In the genomic region with DNA sequence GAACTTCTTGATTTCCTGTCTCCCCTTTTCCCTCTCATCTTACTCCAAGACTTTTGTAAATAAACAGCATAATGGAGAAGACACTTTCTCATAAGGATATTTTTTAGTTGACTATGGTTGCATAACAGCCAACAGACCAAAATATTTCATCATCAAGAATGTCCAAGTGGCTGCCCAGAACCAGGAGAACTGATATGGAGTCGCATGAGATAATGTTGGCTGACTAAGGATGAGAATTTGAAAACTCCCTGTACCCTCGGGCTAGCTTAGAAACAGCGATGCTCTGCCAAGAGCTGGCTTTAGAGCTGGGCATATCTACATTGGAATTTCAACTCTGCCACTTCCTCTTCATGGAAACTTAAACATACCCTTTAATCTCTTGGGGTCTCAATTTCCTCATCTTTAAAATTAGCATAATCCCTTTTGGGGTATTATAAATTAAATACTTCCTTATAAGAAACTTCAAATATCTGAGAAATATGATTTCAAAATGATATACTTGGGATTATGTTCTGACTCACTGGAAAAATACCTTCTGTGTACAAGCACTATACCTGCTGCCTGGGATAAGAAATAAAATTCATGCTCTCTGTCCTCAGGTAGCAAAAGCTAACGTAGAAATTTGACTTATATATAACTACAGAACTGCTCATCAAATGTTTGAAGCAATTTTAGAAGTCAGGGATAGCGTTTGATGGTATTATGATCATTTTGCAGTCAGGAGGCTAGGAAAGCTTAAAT, we compare ENCODE assay signal across 15 cellular contexts.
DNase-seq lines count a peak whose midpoint lies in the region; ATAC-seq, FAIRE-seq and TF ChIP-seq lines count a peak whose summit lies in the region.
"Had no signal": no experiment of that assay in that cellular context is flagged by ENCODE, and none has a peak within 500 bp of the region (broad histone marks: within the 10 kb centered on the region; RNA-seq: fewer than 3 reads in every experiment).

No MANE protein-coding gene starts in this region.

- BruUV-seq in endothelial cell of umbilical vein (replicated peaks; lab: Mats Ljungman, UMichigan), result no TSS peak

- intact Hi-C loops in endothelial cell of umbilical vein (cut with micrococcal nuclease) (no loop called here), left lung (cut with DNase I) (no loop called here)

- H3K27ac ChIP-seq in ACC112 (ENCODE audit: low read depth, low read length) (peak overlapping the region; percentile 21), endothelial cell of umbilical vein (ENCODE audit: insufficient read depth, low read depth, low read length) (no peak overlapping the region), left lung (no peak overlapping the region), Peyer's patch (no peak overlapping the region)
- H3K27ac ChIP-seq: sigmoid colon, VCaP had no signal

- TF ChIP-seq CTCF in endothelial cell of umbilical vein (IDR thresholded peaks at IDR 0.05; ENCODE audit: extremely low read depth in 1 of 2, insufficient read depth in 1 of 2, low read depth in 1 of 2, low read length in 2 of 2) (no peak), left lung (IDR thresholded peaks at IDR 0.05) (no peak), Peyer's patch (IDR thresholded peaks at IDR 0.05) (no peak)

- H3K79me2 ChIP-seq in ACC112 (ENCODE audit: control insufficient read depth, insufficient read depth, low read length, unreplicated experiment) (no peaks in the 10 kb centered on the region), endothelial cell of umbilical vein (ENCODE audit: control insufficient read depth, insufficient read depth, low read length) (no peaks in the 10 kb centered on the region)

- CTCF ChIA-PET in endothelial cell of umbilical vein (lab: Charles Lee), result no interaction called here

- dilution Hi-C loops in endothelial cell of umbilical vein (cut with MboI; ENCODE audit: extremely low pct_ligation_motif_present, low sequenced_read_pairs), result no loop called here

- H3K9me1 ChIP-seq in endothelial cell of umbilical vein (replicated peaks; ENCODE audit: control insufficient read depth, extremely low read depth, insufficient read depth, low read length), result no peaks in the 10 kb centered on the region

- no peak for TF ChIP-seq POLR2A in endothelial cell of umbilical vein (IDR thresholded peaks at IDR 0.05; ENCODE audit: low read depth, low read length)
- no peak for TF ChIP-seq POLR2A in Peyer's patch (IDR thresholded peaks at IDR 0.05)

- peak; percentile 86 for DNase-seq in M059J (ENCODE audit: low read depth)
- DNase-seq in endothelial cell of umbilical vein (ENCODE audit: low read depth, low spot score), result no peak
- no peak for DNase-seq in left lung
- DNase-seq in Peyer's patch, result no peak
- DNase-seq: activated naive CD8-positive, alpha-beta T cell treated with anti-CD3 and anti-CD28 coated beads, Interleukin-2, amount 50 U/mL, for 24 hours; DMS79; endodermal cell; NCI-H526; sigmoid colon had no signal

- H3K4me2 ChIP-seq in endothelial cell of umbilical vein (ENCODE audit: insufficient read depth, low read length), result no peak overlapping the region

- no peak for FAIRE-seq in endothelial cell of umbilical vein (lab: Jason Lieb, UNC)
- FAIRE-seq: GM18507 had no signal

- no peaks in the 10 kb centered on the region for H4K20me1 ChIP-seq in endothelial cell of umbilical vein (replicated peaks; ENCODE audit: control insufficient read depth, extremely low read depth, insufficient read depth, low read length)

- no peak overlapping the region for H3K9ac ChIP-seq in endothelial cell of umbilical vein (replicated peaks; ENCODE audit: extremely low read depth, insufficient read depth, low read length)

- H3K4me1 ChIP-seq in ACC112 (ENCODE audit: control insufficient read depth, insufficient read depth, low read length, unreplicated experiment) (peaks cover 3% of the 10 kb centered on the region), endothelial cell of umbilical vein (ENCODE audit: control insufficient read depth, extremely low read depth, insufficient read depth, low read length) (no peaks in the 10 kb centered on the region), left lung (no peaks in the 10 kb centered on the region), Peyer's patch (no peaks in the 10 kb centered on the region)

- H3K4me3 ChIP-seq in ACC112 (ENCODE audit: low read depth, low read length), result no peak overlapping the region
- H3K4me3 ChIP-seq in endothelial cell of umbilical vein (replicated peaks in 1 of 3; ENCODE audit: insufficient read depth in 1 of 3, low read depth in 1 of 3, low read length in 3 of 3), result no peak overlapping the region
- no peak overlapping the region for H3K4me3 ChIP-seq in left lung
- H3K4me3 ChIP-seq in Peyer's patch, result no peak overlapping the region
- H3K4me3 ChIP-seq: sigmoid colon had no signal

- no peaks in the 10 kb centered on the region for H3K9me3 ChIP-seq in endothelial cell of umbilical vein (replicated peaks; ENCODE audit: control insufficient read depth, insufficient read depth, low read length)
- H3K9me3 ChIP-seq in left lung, result no peaks in the 10 kb centered on the region
- H3K9me3 ChIP-seq in Peyer's patch, result no peaks in the 10 kb centered on the region

- POLR2A ChIA-PET in endothelial cell of umbilical vein (lab: Charles Lee), result no interaction called here

- H2AFZ ChIP-seq in ACC112 (ENCODE audit: low read length, unreplicated experiment), result no peak overlapping the region
- peak overlapping the region; percentile 20 for H2AFZ ChIP-seq in endothelial cell of umbilical vein (ENCODE audit: low read depth, low read length)

- ATAC-seq in left lung (peak; percentile 18), SK-N-SH treated with all-trans-retinoic acid at 6 μM for 48 hours (no peak), HG02870 (IDR thresholded peaks at IDR 0.05; ENCODE audit: unreplicated experiment) (no peak), HG02623 (IDR thresholded peaks at IDR 0.05; ENCODE audit: unreplicated experiment) (no peak)
- ATAC-seq: activated naive CD8-positive, alpha-beta T cell treated with anti-CD3 and anti-CD28 coated beads, Interleukin-2, amount 50 U/mL, for 24 hours had no signal

- no peaks in the 10 kb centered on the region for H3K36me3 ChIP-seq in ACC112 (ENCODE audit: insufficient read depth, low read length)
- no peaks in the 10 kb centered on the region for H3K36me3 ChIP-seq in endothelial cell of umbilical vein (ENCODE audit: control insufficient read depth in 2 of 2, extremely low read depth in 1 of 2, insufficient read depth in 2 of 2, low read length in 2 of 2)
- H3K36me3 ChIP-seq in left lung, result no peaks in the 10 kb centered on the region
- H3K36me3 ChIP-seq in Peyer's patch, result no peaks in the 10 kb centered on the region
- H3K36me3 ChIP-seq: sigmoid colon had no signal

- H3K27me3 ChIP-seq in ACC112 (ENCODE audit: insufficient read depth, low read length) (no peaks in the 10 kb centered on the region), endothelial cell of umbilical vein (ENCODE audit: control insufficient read depth in 2 of 2, insufficient read depth in 2 of 2, low read length in 2 of 2) (no peaks in the 10 kb centered on the region), left lung (no peaks in the 10 kb centered on the region), Peyer's patch (no peaks in the 10 kb centered on the region)
- H3K27me3 ChIP-seq: sigmoid colon had no signal

TF ChIP-seq in endothelial cell of umbilical vein, 7 proteins besides CTCF, POLR2A, EP300 and RAD21:
- no peak for TF ChIP-seq MYC (IDR thresholded peaks at IDR 0.05; ENCODE audit: low read depth, low read length)
- no peak for TF ChIP-seq POLR2AphosphoS5 (IDR thresholded peaks at IDR 0.05; ENCODE audit: insufficient read depth, low read depth, low read length)
- TF ChIP-seq JUN (IDR thresholded peaks at IDR 0.05; ENCODE audit: borderline replicate concordance, insufficient read depth, insufficient read length, low read depth), result no peak
- no peak for TF ChIP-seq EZH2 (IDR thresholded peaks at IDR 0.05; ENCODE audit: borderline replicate concordance, low read depth, low read length, severe bottlenecking)

TF ChIP-seq in SK-N-SH treated with all-trans-retinoic acid at 6 μM for 48 hours, 23 proteins besides CTCF, POLR2A, EP300 and RAD21 (continues in another document):
- TF ChIP-seq, protein P1, sequence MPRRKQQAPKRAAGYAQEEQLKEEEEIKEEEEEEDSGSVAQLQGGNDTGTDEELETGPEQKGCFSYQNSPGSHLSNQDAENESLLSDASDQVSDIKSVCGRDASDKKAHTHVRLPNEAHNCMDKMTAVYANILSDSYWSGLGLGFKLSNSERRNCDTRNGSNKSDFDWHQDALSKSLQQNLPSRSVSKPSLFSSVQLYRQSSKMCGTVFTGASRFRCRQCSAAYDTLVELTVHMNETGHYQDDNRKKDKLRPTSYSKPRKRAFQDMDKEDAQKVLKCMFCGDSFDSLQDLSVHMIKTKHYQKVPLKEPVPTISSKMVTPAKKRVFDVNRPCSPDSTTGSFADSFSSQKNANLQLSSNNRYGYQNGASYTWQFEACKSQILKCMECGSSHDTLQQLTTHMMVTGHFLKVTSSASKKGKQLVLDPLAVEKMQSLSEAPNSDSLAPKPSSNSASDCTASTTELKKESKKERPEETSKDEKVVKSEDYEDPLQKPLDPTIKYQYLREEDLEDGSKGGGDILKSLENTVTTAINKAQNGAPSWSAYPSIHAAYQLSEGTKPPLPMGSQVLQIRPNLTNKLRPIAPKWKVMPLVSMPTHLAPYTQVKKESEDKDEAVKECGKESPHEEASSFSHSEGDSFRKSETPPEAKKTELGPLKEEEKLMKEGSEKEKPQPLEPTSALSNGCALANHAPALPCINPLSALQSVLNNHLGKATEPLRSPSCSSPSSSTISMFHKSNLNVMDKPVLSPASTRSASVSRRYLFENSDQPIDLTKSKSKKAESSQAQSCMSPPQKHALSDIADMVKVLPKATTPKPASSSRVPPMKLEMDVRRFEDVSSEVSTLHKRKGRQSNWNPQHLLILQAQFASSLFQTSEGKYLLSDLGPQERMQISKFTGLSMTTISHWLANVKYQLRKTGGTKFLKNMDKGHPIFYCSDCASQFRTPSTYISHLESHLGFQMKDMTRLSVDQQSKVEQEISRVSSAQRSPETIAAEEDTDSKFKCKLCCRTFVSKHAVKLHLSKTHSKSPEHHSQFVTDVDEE (CRISPR knock-in tag; IDR thresholded peaks at IDR 0.05), result no peak
- TF ChIP-seq ARNTL (CRISPR knock-in tag; IDR thresholded peaks at IDR 0.05; ENCODE audit: borderline replicate concordance, low read depth) (no peak), GLIS3 (CRISPR knock-in tag; IDR thresholded peaks at IDR 0.05) (no peak), RARB (CRISPR knock-in tag; IDR thresholded peaks at IDR 0.05) (no peak)
- TF ChIP-seq, protein P2, sequence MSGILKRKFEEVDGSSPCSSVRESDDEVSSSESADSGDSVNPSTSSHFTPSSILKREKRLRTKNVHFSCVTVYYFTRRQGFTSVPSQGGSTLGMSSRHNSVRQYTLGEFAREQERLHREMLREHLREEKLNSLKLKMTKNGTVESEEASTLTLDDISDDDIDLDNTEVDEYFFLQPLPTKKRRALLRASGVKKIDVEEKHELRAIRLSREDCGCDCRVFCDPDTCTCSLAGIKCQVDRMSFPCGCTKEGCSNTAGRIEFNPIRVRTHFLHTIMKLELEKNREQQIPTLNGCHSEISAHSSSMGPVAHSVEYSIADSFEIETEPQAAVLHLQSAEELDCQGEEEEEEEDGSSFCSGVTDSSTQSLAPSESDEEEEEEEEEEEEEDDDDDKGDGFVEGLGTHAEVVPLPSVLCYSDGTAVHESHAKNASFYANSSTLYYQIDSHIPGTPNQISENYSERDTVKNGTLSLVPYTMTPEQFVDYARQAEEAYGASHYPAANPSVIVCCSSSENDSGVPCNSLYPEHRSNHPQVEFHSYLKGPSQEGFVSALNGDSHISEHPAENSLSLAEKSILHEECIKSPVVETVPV (CRISPR knock-in tag; IDR thresholded peaks at IDR 0.05), result no peak
